Comparison of ENCODE assay signal across 1 cellular context in the genomic region with DNA sequence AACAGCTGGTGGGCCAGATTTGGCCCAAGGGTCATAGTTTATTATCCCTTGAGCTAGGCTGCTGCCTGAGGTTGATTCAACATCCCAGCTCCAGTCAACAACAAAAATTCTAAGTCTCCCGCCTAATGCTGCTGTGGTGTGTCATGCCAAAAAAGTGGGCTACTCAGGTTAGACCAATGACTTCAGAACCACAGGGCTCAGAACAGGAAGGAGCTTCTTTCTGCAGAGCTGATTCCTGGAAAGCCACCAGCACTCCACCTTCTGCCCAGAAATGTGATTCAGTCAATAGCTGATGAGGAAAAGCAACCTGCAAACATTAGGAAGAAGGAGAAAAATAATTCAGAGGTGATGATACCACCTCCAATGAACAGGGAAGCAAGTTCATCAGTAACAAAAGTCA.
TF ChIP-seq lines count a peak whose summit lies in the region.

No MANE protein-coding gene starts in this region.

TF ChIP-seq in WTC11, 78 proteins besides CTCF, POLR2A, EP300 and RAD21:
- no peak for TF ChIP-seq ZNF423 (CRISPR knock-in tag; IDR thresholded peaks at IDR 0.05)
- TF ChIP-seq ZNF317 (CRISPR knock-in tag; IDR thresholded peaks at IDR 0.05; ENCODE audit: borderline replicate concordance, low read depth), result no peak
- TF ChIP-seq FOXK1 (CRISPR knock-in tag; IDR thresholded peaks at IDR 0.05), result no peak
- TF ChIP-seq ZNF138 (CRISPR knock-in tag; conservative IDR thresholded peaks at IDR 0.05), result no peak
- no peak for TF ChIP-seq USF2 (CRISPR knock-in tag; IDR thresholded peaks at IDR 0.05)
- no peak for TF ChIP-seq PRRX2 (CRISPR knock-in tag; IDR thresholded peaks at IDR 0.05)
- TF ChIP-seq SP1 (CRISPR knock-in tag; conservative IDR thresholded peaks at IDR 0.05), result no peak
- TF ChIP-seq ATF1 (CRISPR knock-in tag; IDR thresholded peaks at IDR 0.05), result no peak
- no peak for TF ChIP-seq CREB1 (CRISPR knock-in tag; IDR thresholded peaks at IDR 0.05)
- TF ChIP-seq, protein P1, sequence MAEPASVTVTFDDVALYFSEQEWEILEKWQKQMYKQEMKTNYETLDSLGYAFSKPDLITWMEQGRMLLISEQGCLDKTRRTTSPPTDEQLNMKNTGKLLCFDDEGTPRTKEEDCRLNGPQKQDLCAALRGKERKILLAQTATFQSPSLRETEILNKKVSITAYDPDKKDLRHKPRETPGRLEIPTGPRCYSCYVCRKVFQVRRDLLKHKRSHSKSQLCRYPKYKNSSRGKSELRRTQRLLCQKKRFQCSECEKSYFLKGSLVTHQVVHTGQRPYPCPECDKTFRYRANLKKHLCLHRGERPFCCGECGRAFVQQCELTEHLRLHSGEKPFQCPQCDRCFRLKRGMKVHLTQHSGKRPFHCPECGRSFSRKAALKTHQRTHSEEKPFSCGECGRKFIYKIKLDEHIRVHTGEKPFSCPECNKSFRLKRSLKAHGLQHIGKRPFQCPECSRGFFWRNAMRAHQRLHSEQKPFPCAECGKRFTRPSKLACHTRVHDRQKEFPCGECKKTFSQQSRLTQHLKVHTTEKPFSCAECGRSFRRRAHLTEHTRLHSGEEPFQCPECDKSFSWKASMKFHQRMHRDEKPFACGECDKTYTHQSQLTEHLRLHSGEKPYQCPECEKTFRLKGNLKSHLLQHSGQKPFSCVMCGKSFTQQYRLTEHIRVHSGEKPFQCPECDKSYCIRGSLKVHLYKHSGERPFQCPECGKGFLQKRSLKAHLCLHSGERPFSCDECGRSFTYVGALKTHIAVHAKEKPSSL (CRISPR knock-in tag; conservative IDR thresholded peaks at IDR 0.05), result no peak
- TF ChIP-seq ATF3 (CRISPR knock-in tag; conservative IDR thresholded peaks at IDR 0.05), result no peak
- no peak for TF ChIP-seq GTF2I (CRISPR knock-in tag; conservative IDR thresholded peaks at IDR 0.05)
